Comparison of ENCODE assay signal across 13 cellular contexts in the genomic region with DNA sequence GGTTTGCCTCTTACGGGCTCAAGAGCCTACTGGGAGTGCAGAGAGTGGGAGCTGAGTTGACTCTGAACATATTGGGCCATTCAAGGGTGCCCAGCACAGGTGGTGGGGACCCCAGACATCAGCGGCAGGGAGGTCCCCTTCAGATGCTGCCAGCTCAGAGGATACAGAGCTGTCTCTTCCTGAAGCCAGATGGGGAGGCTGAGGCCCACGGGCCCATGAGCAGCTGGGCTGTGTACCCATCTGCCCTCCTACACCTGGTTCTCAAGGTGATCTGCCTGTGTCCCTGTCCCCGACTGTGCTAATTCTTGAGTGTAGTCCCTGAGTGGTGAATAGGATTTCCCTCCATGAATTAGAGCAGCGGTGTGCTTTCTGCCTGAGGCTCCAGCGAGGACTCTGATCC.
A peak's percentile ranks its signal among the peaks of the same experiment; 100 is the strongest.
DNase-seq lines count a peak whose midpoint lies in the region; ATAC-seq lines count a peak whose summit lies in the region.
"Had no signal": no experiment of that assay in that cellular context is flagged by ENCODE, and none has a peak within 500 bp of the region (broad histone marks: within the 10 kb centered on the region; RNA-seq: fewer than 3 reads in every experiment).

No MANE protein-coding gene starts in this region.

- CTCF ChIA-PET in activated CD4-positive, alpha-beta T cell treated with anti-CD3 and anti-CD28 coated beads, Interleukin-2, amount 10 ng/mL, durations not matched to agents 7 days and 5 days (lab: Charles Lee) = interaction anchor here (0.8 to 8.3 kb wide), 4 partner anchors 11 to 30 kb away, joined by 3 to 53 read pairs (median 4); no protein-coding TSS in a partner anchor

- no peak for DNase-seq in activated CD4-positive, alpha-beta T cell treated with anti-CD3 and anti-CD28 coated beads, Interleukin-2, amount 10 ng/mL, durations not matched to agents 7 days and 5 days
- DNase-seq in activated CD4-positive, alpha-beta T cell treated with anti-CD3 and anti-CD28 coated beads for 1 hour = no peak
- peak; percentile 54 to 91 for DNase-seq in NCI-H524 (lab: John Stamatoyannopoulos, UW)
- DNase-seq in epithelial cell of prostate (ENCODE audit: low read depth, low spot score) = no peak
- DNase-seq in stimulated activated effector memory CD8-positive, alpha-beta T cell treated with anti-CD3 and anti-CD28 coated beads, Interleukin-12 subunit alpha, Interleukin-12 subunit beta, amount 100 ng/mL, for 72 hours (ENCODE audit: low spot score in 2 of 2) = no peak
- DNase-seq in AG08395 (ENCODE audit: low spot score) = no peak
- no peak for DNase-seq in HK-2 (ENCODE audit: unreplicated experiment)
- DNase-seq in NCI-H2029 treated with DMSO at 0.1 percent for 48 hours (lab: John Stamatoyannopoulos, UW) = no peak
- DNase-seq: naive thymus-derived CD8-positive, alpha-beta T cell; NCI-H2081; PC-9; spleen had no signal

- peaks cover 44% of the 10 kb centered on the region for H3K4me1 Mint-ChIP-seq in activated CD4-positive, alpha-beta T cell treated with anti-CD3 and anti-CD28 coated beads, Interleukin-2, amount 10 ng/mL, durations not matched to agents 7 days and 5 days
- peaks cover 65% of the 10 kb centered on the region for H3K4me1 Mint-ChIP-seq in stimulated activated effector memory CD8-positive, alpha-beta T cell treated with anti-CD3 and anti-CD28 coated beads, Interleukin-12 subunit alpha, Interleukin-12 subunit beta, amount 100 ng/mL, for 72 hours

- H3K9me3 Mint-ChIP-seq in activated CD4-positive, alpha-beta T cell treated with anti-CD3 and anti-CD28 coated beads, Interleukin-2, amount 10 ng/mL, durations not matched to agents 7 days and 5 days = no peaks in the 10 kb centered on the region
- no peaks in the 10 kb centered on the region for H3K9me3 Mint-ChIP-seq in stimulated activated effector memory CD8-positive, alpha-beta T cell treated with anti-CD3 and anti-CD28 coated beads, Interleukin-12 subunit alpha, Interleukin-12 subunit beta, amount 100 ng/mL, for 72 hours
- H3K9me3 Mint-ChIP-seq: naive thymus-derived CD8-positive, alpha-beta T cell had no signal

- H3K27ac Mint-ChIP-seq in activated CD4-positive, alpha-beta T cell treated with anti-CD3 and anti-CD28 coated beads, Interleukin-2, amount 10 ng/mL, durations not matched to agents 7 days and 5 days = peak overlapping the region; percentile 57
- peak overlapping the region; percentile 90 for H3K27ac Mint-ChIP-seq in stimulated activated effector memory CD8-positive, alpha-beta T cell treated with anti-CD3 and anti-CD28 coated beads, Interleukin-12 subunit alpha, Interleukin-12 subunit beta, amount 100 ng/mL, for 72 hours
- H3K27ac Mint-ChIP-seq: B cell had no signal

- H3K27me3 Mint-ChIP-seq in activated CD4-positive, alpha-beta T cell treated with anti-CD3 and anti-CD28 coated beads, Interleukin-2, amount 10 ng/mL, durations not matched to agents 7 days and 5 days = no peaks in the 10 kb centered on the region
- H3K27me3 Mint-ChIP-seq: naive thymus-derived CD8-positive, alpha-beta T cell had no signal

- POLR2A ChIA-PET in activated CD4-positive, alpha-beta T cell treated with anti-CD3 and anti-CD28 coated beads, Interleukin-2, amount 10 ng/mL, durations not matched to agents 7 days and 5 days (lab: Charles Lee) = no interaction called here

- peak overlapping the region; percentile 100 for H3K27ac ChIP-seq in epithelial cell of prostate
- H3K27ac ChIP-seq: PC-9 had no signal

- ATAC-seq in stimulated activated effector memory CD8-positive, alpha-beta T cell treated with anti-CD3 and anti-CD28 coated beads, Interleukin-12 subunit alpha, Interleukin-12 subunit beta, amount 100 ng/mL, for 72 hours = no peak
- ATAC-seq: naive thymus-derived CD8-positive, alpha-beta T cell had no signal

- peaks cover 6% of the 10 kb centered on the region for H3K36me3 Mint-ChIP-seq in activated CD4-positive, alpha-beta T cell treated with anti-CD3 and anti-CD28 coated beads, Interleukin-2, amount 10 ng/mL, durations not matched to agents 7 days and 5 days (ENCODE audit: low read depth)
- peaks cover 7% of the 10 kb centered on the region for H3K36me3 Mint-ChIP-seq in stimulated activated effector memory CD8-positive, alpha-beta T cell treated with anti-CD3 and anti-CD28 coated beads, Interleukin-12 subunit alpha, Interleukin-12 subunit beta, amount 100 ng/mL, for 72 hours
- H3K36me3 Mint-ChIP-seq: naive thymus-derived CD8-positive, alpha-beta T cell had no signal

- no peak overlapping the region for H3K4me3 Mint-ChIP-seq in activated CD4-positive, alpha-beta T cell treated with anti-CD3 and anti-CD28 coated beads, Interleukin-2, amount 10 ng/mL, durations not matched to agents 7 days and 5 days
- no peak overlapping the region for H3K4me3 Mint-ChIP-seq in stimulated activated effector memory CD8-positive, alpha-beta T cell treated with anti-CD3 and anti-CD28 coated beads, Interleukin-12 subunit alpha, Interleukin-12 subunit beta, amount 100 ng/mL, for 72 hours
- H3K4me3 Mint-ChIP-seq: B cell; naive thymus-derived CD8-positive, alpha-beta T cell had no signal

Comparison
In these comparisons a context has a peak if more than half of its experiments do, and no peak if none do; other contexts are left out.
1. DNase-seq: peak in NCI-H524 (2 of 2); none in activated CD4-positive, alpha-beta T cell treated with anti-CD3 and anti-CD28 coated beads, Interleukin-2, amount 10 ng/mL, durations not matched to agents 7 days and 5 days (single experiment), activated CD4-positive, alpha-beta T cell treated with anti-CD3 and anti-CD28 coated beads for 1 hour (single experiment), epithelial cell of prostate (single experiment), stimulated activated effector memory CD8-positive, alpha-beta T cell treated with anti-CD3 and anti-CD28 coated beads, Interleukin-12 subunit alpha, Interleukin-12 subunit beta, amount 100 ng/mL, for 72 hours (0 of 2), AG08395 (single experiment), HK-2 (single experiment) and NCI-H2029 treated with DMSO at 0.1 percent for 48 hours (single experiment).